Comparison of ENCODE assay signal across 1 cellular context in the genomic region with DNA sequence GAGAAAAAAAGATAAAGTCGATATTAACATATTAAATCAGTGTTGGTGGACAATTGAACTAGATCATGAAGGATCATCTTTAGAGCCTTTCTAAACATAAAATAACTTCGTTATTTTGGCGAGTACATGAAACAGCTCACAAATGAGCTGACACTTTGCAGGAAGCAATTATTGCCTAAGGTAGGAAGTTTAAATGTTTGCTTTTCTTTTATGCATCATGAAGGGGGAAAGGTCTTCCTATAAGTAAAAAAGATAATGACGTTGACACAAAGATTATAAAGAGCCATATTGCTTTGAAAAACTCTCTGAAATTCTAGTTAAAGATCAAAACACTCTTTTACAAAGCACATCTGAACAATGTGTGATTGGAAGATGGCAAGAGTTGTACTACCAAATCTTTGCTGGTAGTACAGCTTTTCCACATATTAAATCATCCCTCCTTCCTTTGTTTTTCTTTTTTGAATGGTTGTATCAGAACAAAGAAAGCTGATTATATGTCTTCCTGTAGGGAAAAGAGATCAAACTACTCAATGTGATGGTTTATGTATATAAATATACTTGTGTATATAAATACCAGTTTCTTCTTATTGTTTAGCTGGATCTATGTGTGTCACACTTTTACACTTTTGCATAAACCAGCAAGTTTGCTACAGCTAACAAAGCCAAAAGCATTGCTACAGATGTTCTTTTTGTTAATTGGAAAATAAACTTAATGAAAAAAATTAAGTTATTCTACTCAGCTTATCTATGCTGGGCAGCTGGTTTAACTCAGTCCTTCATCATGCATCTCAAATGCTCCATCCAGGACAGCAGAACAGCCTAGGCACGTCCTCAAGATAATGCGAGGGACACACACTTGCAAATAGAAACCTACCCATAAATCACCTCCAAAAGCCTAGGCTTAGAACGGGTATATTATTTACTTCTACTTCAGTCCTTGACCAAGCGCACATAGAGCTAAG.
A peak's percentile ranks its signal among the peaks of the same experiment; 100 is the strongest.
TF ChIP-seq lines count a peak whose summit lies in the region.

No MANE protein-coding gene starts in this region.

TF ChIP-seq in HepG2, 621 proteins besides CTCF, POLR2A, EP300 and RAD21 (continues in another document):
- TF ChIP-seq ISX (CRISPR knock-in tag; conservative IDR thresholded peaks at IDR 0.05): no peak
- TF ChIP-seq TFE3 (CRISPR knock-in tag; IDR thresholded peaks at IDR 0.05): peak; percentile 80
- TF ChIP-seq NFATC3 (CRISPR knock-in tag; IDR thresholded peaks at IDR 0.05): no peak
- 0 out of 2 replicates have a peak, but pooled peaks have one; percentile 50 for TF ChIP-seq ZNF205 (CRISPR knock-in tag; IDR thresholded peaks at IDR 0.05)
- TF ChIP-seq, protein P1, sequence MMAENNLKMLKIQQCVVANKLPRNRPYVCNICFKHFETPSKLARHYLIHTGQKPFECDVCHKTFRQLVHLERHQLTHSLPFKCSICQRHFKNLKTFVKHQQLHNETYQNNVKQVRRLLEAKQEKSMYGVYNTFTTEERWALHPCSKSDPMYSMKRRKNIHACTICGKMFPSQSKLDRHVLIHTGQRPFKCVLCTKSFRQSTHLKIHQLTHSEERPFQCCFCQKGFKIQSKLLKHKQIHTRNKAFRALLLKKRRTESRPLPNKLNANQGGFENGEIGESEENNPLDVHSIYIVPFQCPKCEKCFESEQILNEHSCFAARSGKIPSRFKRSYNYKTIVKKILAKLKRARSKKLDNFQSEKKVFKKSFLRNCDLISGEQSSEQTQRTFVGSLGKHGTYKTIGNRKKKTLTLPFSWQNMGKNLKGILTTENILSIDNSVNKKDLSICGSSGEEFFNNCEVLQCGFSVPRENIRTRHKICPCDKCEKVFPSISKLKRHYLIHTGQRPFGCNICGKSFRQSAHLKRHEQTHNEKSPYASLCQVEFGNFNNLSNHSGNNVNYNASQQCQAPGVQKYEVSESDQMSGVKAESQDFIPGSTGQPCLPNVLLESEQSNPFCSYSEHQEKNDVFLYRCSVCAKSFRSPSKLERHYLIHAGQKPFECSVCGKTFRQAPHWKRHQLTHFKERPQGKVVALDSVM (CRISPR knock-in tag; IDR thresholded peaks at IDR 0.05): no peak
- no peak for TF ChIP-seq ZNF510 (CRISPR knock-in tag; IDR thresholded peaks at IDR 0.05; ENCODE audit: low read depth)
- TF ChIP-seq ESRRA (CRISPR knock-in tag; IDR thresholded peaks at IDR 0.05; ENCODE audit: low read depth): no peak
- TF ChIP-seq TARDBP (CRISPR knock-in tag; IDR thresholded peaks at IDR 0.05): peak; percentile 73; the same call in 1 of the 2 replicates
- no peak for TF ChIP-seq ZNF549 (CRISPR knock-in tag; IDR thresholded peaks at IDR 0.05)
- TF ChIP-seq KDM3A (CRISPR knock-in tag; IDR thresholded peaks at IDR 0.05; ENCODE audit: low read depth): no peak
- TF ChIP-seq MLLT10 (CRISPR knock-in tag; IDR thresholded peaks at IDR 0.05): no peak
- TF ChIP-seq NR2F2 (IDR thresholded peaks at IDR 0.05; ENCODE audit: borderline replicate concordance, low read depth): peak; percentile 94
- TF ChIP-seq, protein P2, sequence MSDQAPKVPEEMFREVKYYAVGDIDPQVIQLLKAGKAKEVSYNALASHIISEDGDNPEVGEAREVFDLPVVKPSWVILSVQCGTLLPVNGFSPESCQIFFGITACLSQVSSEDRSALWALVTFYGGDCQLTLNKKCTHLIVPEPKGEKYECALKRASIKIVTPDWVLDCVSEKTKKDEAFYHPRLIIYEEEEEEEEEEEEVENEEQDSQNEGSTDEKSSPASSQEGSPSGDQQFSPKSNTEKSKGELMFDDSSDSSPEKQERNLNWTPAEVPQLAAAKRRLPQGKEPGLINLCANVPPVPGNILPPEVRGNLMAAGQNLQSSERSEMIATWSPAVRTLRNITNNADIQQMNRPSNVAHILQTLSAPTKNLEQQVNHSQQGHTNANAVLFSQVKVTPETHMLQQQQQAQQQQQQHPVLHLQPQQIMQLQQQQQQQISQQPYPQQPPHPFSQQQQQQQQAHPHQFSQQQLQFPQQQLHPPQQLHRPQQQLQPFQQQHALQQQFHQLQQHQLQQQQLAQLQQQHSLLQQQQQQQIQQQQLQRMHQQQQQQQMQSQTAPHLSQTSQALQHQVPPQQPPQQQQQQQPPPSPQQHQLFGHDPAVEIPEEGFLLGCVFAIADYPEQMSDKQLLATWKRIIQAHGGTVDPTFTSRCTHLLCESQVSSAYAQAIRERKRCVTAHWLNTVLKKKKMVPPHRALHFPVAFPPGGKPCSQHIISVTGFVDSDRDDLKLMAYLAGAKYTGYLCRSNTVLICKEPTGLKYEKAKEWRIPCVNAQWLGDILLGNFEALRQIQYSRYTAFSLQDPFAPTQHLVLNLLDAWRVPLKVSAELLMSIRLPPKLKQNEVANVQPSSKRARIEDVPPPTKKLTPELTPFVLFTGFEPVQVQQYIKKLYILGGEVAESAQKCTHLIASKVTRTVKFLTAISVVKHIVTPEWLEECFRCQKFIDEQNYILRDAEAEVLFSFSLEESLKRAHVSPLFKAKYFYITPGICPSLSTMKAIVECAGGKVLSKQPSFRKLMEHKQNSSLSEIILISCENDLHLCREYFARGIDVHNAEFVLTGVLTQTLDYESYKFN (CRISPR knock-in tag; conservative IDR thresholded peaks at IDR 0.05): peak; percentile 88
- peak; percentile 82 for TF ChIP-seq POGZ (CRISPR knock-in tag; IDR thresholded peaks at IDR 0.05)
- 0 out of 2 replicates have a peak, but pooled peaks have one; percentile 38 for TF ChIP-seq NR2C2 (CRISPR knock-in tag; IDR thresholded peaks at IDR 0.05; ENCODE audit: borderline replicate concordance)
- TF ChIP-seq TEAD3 (CRISPR knock-in tag; optimal IDR thresholded peaks at IDR 0.05; ENCODE audit: borderline replicate concordance): peak; percentile 54
- TF ChIP-seq, protein P3, sequence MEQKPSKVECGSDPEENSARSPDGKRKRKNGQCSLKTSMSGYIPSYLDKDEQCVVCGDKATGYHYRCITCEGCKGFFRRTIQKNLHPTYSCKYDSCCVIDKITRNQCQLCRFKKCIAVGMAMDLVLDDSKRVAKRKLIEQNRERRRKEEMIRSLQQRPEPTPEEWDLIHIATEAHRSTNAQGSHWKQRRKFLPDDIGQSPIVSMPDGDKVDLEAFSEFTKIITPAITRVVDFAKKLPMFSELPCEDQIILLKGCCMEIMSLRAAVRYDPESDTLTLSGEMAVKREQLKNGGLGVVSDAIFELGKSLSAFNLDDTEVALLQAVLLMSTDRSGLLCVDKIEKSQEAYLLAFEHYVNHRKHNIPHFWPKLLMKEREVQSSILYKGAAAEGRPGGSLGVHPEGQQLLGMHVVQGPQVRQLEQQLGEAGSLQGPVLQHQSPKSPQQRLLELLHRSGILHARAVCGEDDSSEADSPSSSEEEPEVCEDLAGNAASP (CRISPR knock-in tag; IDR thresholded peaks at IDR 0.05; ENCODE audit: borderline replicate concordance): no peak
- no peak for TF ChIP-seq ZNF30 (CRISPR knock-in tag; IDR thresholded peaks at IDR 0.05)
- TF ChIP-seq, protein P4, sequence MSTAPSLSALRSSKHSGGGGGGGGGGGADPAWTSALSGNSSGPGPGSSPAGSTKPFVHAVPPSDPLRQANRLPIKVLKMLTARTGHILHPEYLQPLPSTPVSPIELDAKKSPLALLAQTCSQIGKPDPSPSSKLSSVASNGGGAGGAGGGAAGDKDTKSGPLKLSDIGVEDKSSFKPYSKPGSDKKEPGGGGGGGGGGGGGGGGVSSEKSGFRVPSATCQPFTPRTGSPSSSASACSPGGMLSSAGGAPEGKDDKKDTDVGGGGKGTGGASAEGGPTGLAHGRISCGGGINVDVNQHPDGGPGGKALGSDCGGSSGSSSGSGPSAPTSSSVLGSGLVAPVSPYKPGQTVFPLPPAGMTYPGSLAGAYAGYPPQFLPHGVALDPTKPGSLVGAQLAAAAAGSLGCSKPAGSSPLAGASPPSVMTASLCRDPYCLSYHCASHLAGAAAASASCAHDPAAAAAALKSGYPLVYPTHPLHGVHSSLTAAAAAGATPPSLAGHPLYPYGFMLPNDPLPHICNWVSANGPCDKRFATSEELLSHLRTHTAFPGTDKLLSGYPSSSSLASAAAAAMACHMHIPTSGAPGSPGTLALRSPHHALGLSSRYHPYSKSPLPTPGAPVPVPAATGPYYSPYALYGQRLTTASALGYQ (CRISPR knock-in tag; IDR thresholded peaks at IDR 0.05): peak; percentile 93
- TF ChIP-seq ATF4 (CRISPR knock-in tag; IDR thresholded peaks at IDR 0.05): 0 out of 4 replicates have a peak, but pooled peaks of 1 of the 2 experiments have one; percentile 40
- TF ChIP-seq NCOR1 (IDR thresholded peaks at IDR 0.05; ENCODE audit: borderline replicate concordance, low read length): peak; percentile 60; the same call in 1 of the 2 replicates
- TF ChIP-seq FOXA1 (IDR thresholded peaks at IDR 0.05): peak; percentile 72; the same call in 1 of the 2 replicates
- TF ChIP-seq FOXA1 (CRISPR knock-in tag; IDR thresholded peaks at IDR 0.05): peak; percentile 90
- peak; percentile 82 for TF ChIP-seq GFI1 (CRISPR knock-in tag; IDR thresholded peaks at IDR 0.05; ENCODE audit: borderline replicate concordance)
- peak; percentile 93 for TF ChIP-seq HDAC2 (CRISPR knock-in tag; IDR thresholded peaks at IDR 0.05)
- no peak for TF ChIP-seq ZNF547 (CRISPR knock-in tag; IDR thresholded peaks at IDR 0.05)
- TF ChIP-seq ZNF609 (CRISPR knock-in tag; IDR thresholded peaks at IDR 0.05; ENCODE audit: borderline replicate concordance): peak; percentile 97
- TF ChIP-seq DBP (CRISPR knock-in tag; IDR thresholded peaks at IDR 0.05; ENCODE audit: not compliant biosample characterization): no peak
- TF ChIP-seq CENPBD1 (CRISPR knock-in tag; IDR thresholded peaks at IDR 0.05; ENCODE audit: borderline replicate concordance, low read depth): no peak
- no peak for TF ChIP-seq ETS1 (CRISPR knock-in tag; IDR thresholded peaks at IDR 0.05)
- no peak for TF ChIP-seq ZNF383 (CRISPR knock-in tag; IDR thresholded peaks at IDR 0.05; ENCODE audit: borderline replicate concordance)
- TF ChIP-seq RARA (CRISPR knock-in tag; IDR thresholded peaks at IDR 0.05): peak; percentile 79; the same call in 1 of the 2 replicates
- TF ChIP-seq ZNF331 (CRISPR knock-in tag; IDR thresholded peaks at IDR 0.05): 0 out of 2 replicates have a peak, but pooled peaks have one; percentile 43
- TF ChIP-seq ZSCAN30 (CRISPR knock-in tag; IDR thresholded peaks at IDR 0.05): no peak
